Comparison of ENCODE assay signal across 1 cellular context in genomic region chr7:100382490-100382853, GRCh38. TPM values are rescaled to one million over a fixed set of nuclear protein-coding genes. Genes with fewer than 3 reads are reported as not detected.
"Had no signal": no experiment of that assay in that cellular context is flagged by ENCODE, and none has a peak within 500 bp of the region (broad histone marks: within the 10 kb centered on the region; RNA-seq: fewer than 3 reads in every experiment).

No MANE protein-coding gene starts in this region.

RNA-seq across cellular contexts. Expression of gene PILRA, which starts 9.2 kb away (rescaled TPM):
- total RNA-seq: kidney epithelial cell had no signal
